8 cellular contexts compared by ENCODE assay signal in the genomic region with DNA sequence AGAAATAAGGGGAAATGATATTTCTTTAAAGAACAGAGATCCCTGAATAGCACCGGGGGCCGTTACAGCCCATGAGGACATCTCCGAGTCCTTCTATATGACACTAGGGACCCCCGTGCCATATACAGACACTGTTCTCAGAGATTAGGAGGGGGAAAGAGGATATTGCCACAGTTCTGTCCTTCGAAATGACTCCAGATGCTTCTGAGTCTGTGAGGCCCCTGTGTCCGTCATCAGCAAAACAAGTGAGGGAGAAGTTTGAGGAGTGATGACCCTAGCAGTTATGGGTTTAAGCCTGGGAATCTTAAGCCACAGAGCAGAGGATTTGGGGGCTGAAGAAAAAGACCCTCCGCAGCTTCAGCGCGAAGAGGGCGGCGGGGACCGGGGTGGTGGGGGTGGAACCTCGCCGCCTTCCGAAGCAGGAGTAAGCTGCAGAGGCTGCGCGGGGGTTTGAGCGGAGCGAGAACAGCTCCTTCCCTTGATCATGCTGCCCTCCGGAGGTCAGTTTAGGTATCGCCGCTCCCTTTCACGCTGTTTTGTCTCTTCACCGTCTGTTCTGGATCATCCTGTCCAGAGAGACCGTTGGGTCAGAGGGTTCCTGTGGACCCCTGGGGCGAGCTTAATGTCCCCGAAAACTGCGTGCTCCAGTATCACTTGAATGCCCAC. TPM values are rescaled to one million over a fixed set of nuclear protein-coding genes. Genes with fewer than 3 reads are reported as not detected.
A peak's percentile ranks its signal among the peaks of the same experiment; 100 is the strongest.
DNase-seq lines count a peak whose midpoint lies in the region; ATAC-seq and TF ChIP-seq lines count a peak whose summit lies in the region.

No MANE protein-coding gene starts in this region.

- ATAC-seq in HG03135 (IDR thresholded peaks at IDR 0.05; ENCODE audit: unreplicated experiment) (peak; percentile 36), GM19023 (IDR thresholded peaks at IDR 0.05; ENCODE audit: unreplicated experiment) (no peak)

- peak overlapping the region; percentile 74; the same call in 1 of the 2 replicates for H3K9ac ChIP-seq in iPS-20b (ENCODE audit: low read depth, low read length)
- H3K9ac ChIP-seq in skeletal muscle tissue (ENCODE audit: low read depth in 1 of 3, low read length in 3 of 3), result peak overlapping the region; percentile 84 to 97 (median 93)

- H3K27ac ChIP-seq in breast epithelium, result peak overlapping the region; percentile 93 to 95
- no peak overlapping the region for H3K27ac ChIP-seq in iPS-20b (ENCODE audit: low read length)
- peak overlapping the region; percentile 94 for H3K27ac ChIP-seq in skeletal muscle tissue (ENCODE audit: low read depth, low read length)

- H3K27me3 ChIP-seq in GM06990 (replicated peaks; ENCODE audit: control insufficient read depth, insufficient read depth, low read length), result no peaks in the 10 kb centered on the region
- no peaks in the 10 kb centered on the region for H3K27me3 ChIP-seq in breast epithelium
- peaks cover 38% of the 10 kb centered on the region for H3K27me3 ChIP-seq in iPS-20b (ENCODE audit: insufficient read depth, low read length)
- H3K27me3 ChIP-seq in skeletal muscle tissue (ENCODE audit: control insufficient read depth in 3 of 3, insufficient read depth in 3 of 3, low read length in 3 of 3), result no peaks in the 10 kb centered on the region

- peaks cover 2% of the 10 kb centered on the region for H3K36me3 ChIP-seq in GM06990 (ENCODE audit: control insufficient read depth, insufficient read depth, low read length)
- H3K36me3 ChIP-seq in breast epithelium, result no peaks in the 10 kb centered on the region
- peaks cover 10% of the 10 kb centered on the region for H3K36me3 ChIP-seq in iPS-20b (ENCODE audit: insufficient read depth, low read depth, low read length)
- peaks cover 5 to 13% (median 12%) of the 10 kb centered on the region in 3 donors for H3K36me3 ChIP-seq in skeletal muscle tissue (ENCODE audit: control insufficient read depth in 3 of 3, insufficient read depth in 3 of 3, low read length in 3 of 3)

- DNase-seq in GM06990 (ENCODE audit: extremely low read depth, insufficient read length), result peak; percentile 82
- peak; percentile 94 for DNase-seq in NCI-H2227 treated with DMSO at 0.1 percent for 48 hours (lab: John Stamatoyannopoulos, UW)
- peak; percentile 85 to 93 for DNase-seq in breast epithelium (ENCODE audit: low spot score in 2 of 2)

- H3K4me3 ChIP-seq in GM06990 (replicated peaks; ENCODE audit: low read depth, low read length), result peak overlapping the region; percentile 92
- H3K4me3 ChIP-seq in WI38 (ENCODE audit: low read depth, low read length), result peak overlapping the region; percentile 50
- peak overlapping the region; percentile 48 to 69 (median 69) for H3K4me3 ChIP-seq in breast epithelium
- peak overlapping the region; percentile 93 for H3K4me3 ChIP-seq in iPS-20b (ENCODE audit: low read length)
- peak overlapping the region; percentile 82 to 92 (median 87) for H3K4me3 ChIP-seq in skeletal muscle tissue (ENCODE audit: low read length in 3 of 3)

- TF ChIP-seq CTCF in GM06990 (IDR thresholded peaks at IDR 0.05; ENCODE audit: insufficient read depth, low read length, poor library complexity, severe bottlenecking) (peak; percentile 92), WI38 (IDR thresholded peaks at IDR 0.05; ENCODE audit: low read depth, low read length) (peak; percentile 86), breast epithelium (IDR thresholded peaks at IDR 0.05) (peak; percentile 80 to 95 (median 95))

- H3K9me3 ChIP-seq in breast epithelium (no peaks in the 10 kb centered on the region), iPS-20b (ENCODE audit: insufficient read depth, low read depth, low read length) (no peaks in the 10 kb centered on the region), skeletal muscle tissue (ENCODE audit: control insufficient read depth in 3 of 3, low read length in 3 of 3) (no peaks in the 10 kb centered on the region)

- peaks cover 0 to 6% of the 10 kb centered on the region in 2 donors for H3K4me1 ChIP-seq in breast epithelium
- peaks cover 7% of the 10 kb centered on the region; the same call in 1 of the 2 replicates for H3K4me1 ChIP-seq in iPS-20b (ENCODE audit: insufficient read depth, low read length)
- H3K4me1 ChIP-seq in skeletal muscle tissue (ENCODE audit: control insufficient read depth in 3 of 3, insufficient read depth in 3 of 3, low read length in 3 of 3), result peaks cover 21 to 23% (median 22%) of the 10 kb centered on the region in 3 donors

- intact Hi-C loops in breast epithelium (cut with DNase I; ENCODE audit: low total_unique reads), result loop anchor here (10.0 kb wide), 1 partner anchor 133 kb away; no protein-coding TSS in a partner anchor

- no peak for TF ChIP-seq POLR2A in breast epithelium (IDR thresholded peaks at IDR 0.05)

RNA-seq across cellular contexts. Expression of gene VPS52, which starts 23.6 kb away (rescaled TPM):
- 10 to 100 TPM; 29.4 to 55.6 (median 44.2) TPM for total RNA-seq in breast epithelium
- 43.8 TPM for total RNA-seq in skeletal muscle tissue

RNA-seq across cellular contexts. Expression of gene RPS18, which starts 23.8 kb away (rescaled TPM):
- 1,000 to 10,000 TPM; 3,121 to 5,317 (median 4,287) TPM for total RNA-seq in breast epithelium
- 8,222 TPM for total RNA-seq in skeletal muscle tissue

RNA-seq across cellular contexts. Expression of gene B3GALT4, which starts 28.8 kb away (rescaled TPM):
- total RNA-seq in breast epithelium (10 to 100 TPM in 2 of 3 donors, 1 to 10 TPM in 1; 8.2 to 15.0 (median 11.1) TPM), skeletal muscle tissue (2.1 TPM)

RNA-seq across cellular contexts. Expression of gene RING1, which starts 39.8 kb away (rescaled TPM):
- total RNA-seq in breast epithelium (10 to 100 TPM; 11.8 to 20.6 (median 19.5) TPM), skeletal muscle tissue (20.4 TPM)

RNA-seq across cellular contexts. Expression of gene WDR46, which starts 40.9 kb away (rescaled TPM):
- 10 to 100 TPM; 48.2 to 75.1 (median 58.8) TPM for total RNA-seq in breast epithelium
- total RNA-seq in skeletal muscle tissue, result 67.3 TPM
